In the genomic region with DNA sequence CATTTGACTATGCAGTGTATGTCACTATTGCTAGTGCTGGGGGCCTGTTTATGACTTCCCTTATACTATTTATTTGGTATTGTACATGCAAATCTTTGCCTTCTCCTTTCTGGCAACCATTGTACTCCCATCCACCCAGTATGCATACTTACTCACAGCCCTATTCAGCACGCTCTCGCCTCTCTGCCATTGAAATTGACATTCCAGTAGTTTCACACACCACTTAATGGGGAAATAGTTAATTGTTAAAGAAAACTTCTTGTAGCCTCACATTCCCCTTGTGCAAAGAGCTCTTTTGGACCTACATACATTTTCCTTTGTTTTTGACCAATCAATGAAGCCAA, we compare ENCODE assay signal across 24 cellular contexts. TPM values are rescaled to one million over a fixed set of nuclear protein-coding genes. Genes with fewer than 3 reads are reported as not detected.
DNase-seq lines count a peak whose midpoint lies in the region; ATAC-seq, FAIRE-seq and TF ChIP-seq lines count a peak whose summit lies in the region.
"Had no signal": no experiment of that assay in that cellular context is flagged by ENCODE, and none has a peak within 500 bp of the region (broad histone marks: within the 10 kb centered on the region; RNA-seq: fewer than 3 reads in every experiment).

No MANE protein-coding gene starts in this region.

- H3K79me2 ChIP-seq in Loucy (ENCODE audit: insufficient read depth, low read length) (no peaks in the 10 kb centered on the region), mammary epithelial cell (ENCODE audit: insufficient read depth, low read length) (peaks cover 41% of the 10 kb centered on the region)

- dilution Hi-C loops in mammary epithelial cell (cut with HindIII; ENCODE audit: low sequenced_read_pairs) = no loop called here

- H3K27ac ChIP-seq in 22Rv1 = no peak overlapping the region
- no peak overlapping the region for H3K27ac ChIP-seq in mammary epithelial cell (ENCODE audit: insufficient read depth, low read depth, low read length)
- H3K27ac ChIP-seq: A549, PC-9, SJSA1 had no signal

- H3K4me2 ChIP-seq in Loucy (ENCODE audit: low read depth, low read length, poor library complexity, severe bottlenecking) = no peak overlapping the region
- H3K4me2 ChIP-seq in mammary epithelial cell (ENCODE audit: insufficient read depth, low read depth, low read length) = no peak overlapping the region
- H3K4me2 ChIP-seq: A549, PC-9 had no signal

- intact Hi-C loops in mammary epithelial cell (cut with micrococcal nuclease) = loop anchor here (1.0 to 5.0 kb wide), 2 partner anchors 101 to 261 kb away; partner anchors contain the start of gene STEAP1

- H3K9ac ChIP-seq in Loucy (ENCODE audit: low read depth, low read length, poor library complexity, severe bottlenecking) (no peak overlapping the region), mammary epithelial cell (ENCODE audit: insufficient read depth, low read length) (no peak overlapping the region)

- H3K9me2 ChIP-seq in Loucy (replicated peaks; ENCODE audit: low read depth, low read length) = no peaks in the 10 kb centered on the region

- H3K4me1 ChIP-seq in Loucy (ENCODE audit: insufficient read depth, low read length, poor library complexity, severe bottlenecking) = peaks cover 3% of the 10 kb centered on the region
- H3K4me1 ChIP-seq in mammary epithelial cell (ENCODE audit: insufficient read depth, low read length) = peaks cover 2% of the 10 kb centered on the region

- H3K9me3 ChIP-seq in Loucy (ENCODE audit: insufficient read depth, low read depth, low read length) (no peaks in the 10 kb centered on the region), mammary epithelial cell (replicated peaks; ENCODE audit: insufficient read depth, low read length) (no peaks in the 10 kb centered on the region)
- H3K9me3 ChIP-seq: A549, MG63, SJSA1 had no signal

- H3K36me3 ChIP-seq in Loucy (ENCODE audit: insufficient read depth, low read length) (peaks cover 13% of the 10 kb centered on the region), mammary epithelial cell (ENCODE audit: insufficient read depth, low read length) (peaks cover 6% of the 10 kb centered on the region)

- peak; percentile 10 for ATAC-seq in GM18907 (IDR thresholded peaks at IDR 0.05; ENCODE audit: unreplicated experiment)
- no peak for ATAC-seq in GM18861 (IDR thresholded peaks at IDR 0.05; ENCODE audit: unreplicated experiment)
- ATAC-seq: CD8-positive, alpha-beta T cell had no signal

- H4K20me1 ChIP-seq in Loucy (ENCODE audit: insufficient read depth, low read length, poor library complexity, severe bottlenecking) (no peaks in the 10 kb centered on the region), mammary epithelial cell (ENCODE audit: insufficient read depth, low read length) (no peaks in the 10 kb centered on the region)

- H3K27me3 ChIP-seq in Loucy (ENCODE audit: insufficient read depth, low read length, poor library complexity, severe bottlenecking) (no peaks in the 10 kb centered on the region), mammary epithelial cell (ENCODE audit: insufficient read depth, low read length) (no peaks in the 10 kb centered on the region)
- H3K27me3 ChIP-seq: MG63, SJSA1 had no signal

- no peak overlapping the region for H3K4me3 ChIP-seq in Loucy (ENCODE audit: low read length, poor library complexity, severe bottlenecking)
- no peak overlapping the region for H3K4me3 ChIP-seq in epithelial cell of proximal tubule (ENCODE audit: low read depth, low read length)
- H3K4me3 ChIP-seq in mammary epithelial cell (replicated peaks in 1 of 3; ENCODE audit: insufficient read depth in 1 of 3, low read depth in 2 of 3, low read length in 3 of 3) = no peak overlapping the region
- H3K4me3 ChIP-seq: A549, MG63, PC-9, SJSA1 had no signal

- H2AFZ ChIP-seq in Loucy (ENCODE audit: low read length) = no peak overlapping the region
- H2AFZ ChIP-seq in mammary epithelial cell (ENCODE audit: low read depth, low read length) = no peak overlapping the region
- H2AFZ ChIP-seq: PC-9 had no signal

- in situ Hi-C loops in mammary epithelial cell (cut with MboI; ENCODE audit: low sequenced_read_pairs in 2 of 2) = loop anchor here (10.0 to 25.0 kb wide), 3 partner anchors 98 to 258 kb away; partner anchors contain the start of gene STEAP1 (in 2 of the 2)

- no TSS peak for BruUV-seq in mammary epithelial cell (replicated peaks; lab: Mats Ljungman, UMichigan)

- DNase-seq in epithelial cell of proximal tubule (ENCODE audit: low read depth) (peak; percentile 18), mammary epithelial cell (no peak), urothelium cell line (ENCODE audit: low spot score) (no peak), NCI-H2107 treated with DMSO at 0.1 percent for 48 hours (lab: John Stamatoyannopoulos, UW; ENCODE audit: unreplicated experiment) (no peak)
- DNase-seq: MG63, NCI-H1048, NCI-H1436, NCI-H1930, NCI-H345, NCI-H524 treated with DMSO at 0.1 percent for 48 hours had no signal

- TF ChIP-seq CTCF in 22Rv1 (IDR thresholded peaks at IDR 0.05) = peak; percentile 40
- peak; percentile 4; the same call in 1 of the 2 replicates for TF ChIP-seq CTCF in Loucy (conservative IDR thresholded peaks at IDR 0.05; ENCODE audit: low read length)
- TF ChIP-seq CTCF in epithelial cell of proximal tubule (conservative IDR thresholded peaks at IDR 0.05; ENCODE audit: low read depth, low read length) = no peak
- no peak for TF ChIP-seq CTCF in mammary epithelial cell (conservative IDR thresholded peaks at IDR 0.05 in 1 of 2, IDR thresholded peaks at IDR 0.05 in 1 of 2; ENCODE audit: extremely low read depth in 1 of 2, insufficient read depth in 1 of 2, low read depth in 1 of 2, low read length in 2 of 2)

- WGBS in mammary epithelial cell (ENCODE audit: low coverage, missing lambda C conversion rate) = 100% methylated on average over 2 of the region's 2 CpGs

- CTCF ChIA-PET in mammary epithelial cell (lab: Charles Lee; ENCODE audit: low non-redundant PET) = no interaction called here

- no peak for FAIRE-seq in urothelium cell line (lab: Jason Lieb, UNC)
- FAIRE-seq: A549, GM12891, HTR-8/SVneo had no signal

- H3F3A ChIP-seq in Loucy (ENCODE audit: low read depth) = no peaks in the 10 kb centered on the region

RNA-seq across cellular contexts. Expression of gene CLDN12, which starts 9.9 kb away (rescaled TPM):
- total RNA-seq in epithelial cell of proximal tubule = 25.2 and 53.3 TPM in 2 replicates
- 10 to 100 TPM; 45.3 to 68.5 TPM for total RNA-seq in mammary epithelial cell
- polyA plus RNA-seq in mammary epithelial cell = 65.3 TPM
- 96.7 TPM for polyA minus RNA-seq in mammary epithelial cell

RNA-seq across cellular contexts. Expression of gene PTTG1IP2, which starts 56.3 kb away (rescaled TPM):
- not detected in 2 replicates for total RNA-seq in epithelial cell of proximal tubule
- not detected for total RNA-seq in mammary epithelial cell
- polyA plus RNA-seq in mammary epithelial cell = not detected
- not detected for polyA minus RNA-seq in mammary epithelial cell
- total RNA-seq: Calu3; CD8-positive, alpha-beta T cell; H4; PC-9; SJSA1 had no signal
- polyA plus RNA-seq: A549, BJ, IgD-negative memory B cell had no signal

Comparison
In these comparisons a context has a peak if more than half of its experiments do, and no peak if none do; other contexts are left out.
1. CTCF ChIP-seq: peak in 22Rv1 (single experiment) and Loucy (single experiment); none in epithelial cell of proximal tubule (single experiment) and mammary epithelial cell (0 of 2).